In the genomic region with DNA sequence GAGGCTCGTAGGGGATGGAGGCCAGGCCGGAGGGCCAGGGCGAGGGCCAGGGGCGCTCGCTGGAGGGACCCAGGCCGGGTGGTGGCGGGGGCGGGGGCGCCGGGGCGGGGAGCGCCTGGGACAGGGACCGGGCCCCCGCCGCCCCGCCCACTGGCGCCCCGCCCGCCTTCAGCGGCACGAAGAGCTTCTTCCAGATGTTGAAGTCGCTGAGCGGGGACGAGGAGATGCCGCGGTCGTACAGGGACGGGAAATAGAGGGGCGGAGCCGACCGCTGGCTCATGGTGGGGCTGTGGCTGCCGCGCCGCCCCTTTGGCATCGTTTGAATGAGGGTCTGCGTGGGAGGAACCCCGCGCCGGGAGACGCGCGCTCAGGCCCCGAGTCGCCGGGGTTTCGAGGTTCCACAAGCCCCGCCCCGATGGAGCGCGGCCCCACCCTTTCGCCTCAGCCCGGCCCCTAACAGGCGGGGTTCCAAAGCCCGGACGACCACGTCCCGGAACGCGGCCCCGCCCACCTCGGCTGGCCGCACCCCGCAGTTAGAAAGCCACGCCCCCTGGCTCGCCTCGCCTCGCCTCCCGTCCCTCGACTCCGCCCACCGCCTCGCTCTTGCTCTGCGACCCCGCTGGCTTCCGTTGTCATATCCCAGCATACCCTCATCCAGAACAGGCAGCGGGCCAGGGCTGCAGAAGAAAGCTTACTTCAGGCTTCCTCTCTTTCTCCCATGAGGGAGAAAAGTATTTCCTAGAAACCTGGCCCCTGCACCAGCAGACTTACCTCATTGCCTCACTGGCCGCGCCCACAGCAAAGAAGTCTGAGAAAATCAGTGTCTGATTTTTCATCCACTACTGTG, we compare ENCODE assay signal across 8 cellular contexts. TPM values are rescaled to one million over a fixed set of nuclear protein-coding genes. Genes with fewer than 3 reads are reported as not detected.
DNase-seq lines count a peak whose midpoint lies in the region; ATAC-seq, FAIRE-seq and TF ChIP-seq lines count a peak whose summit lies in the region.

A gene with protein sequence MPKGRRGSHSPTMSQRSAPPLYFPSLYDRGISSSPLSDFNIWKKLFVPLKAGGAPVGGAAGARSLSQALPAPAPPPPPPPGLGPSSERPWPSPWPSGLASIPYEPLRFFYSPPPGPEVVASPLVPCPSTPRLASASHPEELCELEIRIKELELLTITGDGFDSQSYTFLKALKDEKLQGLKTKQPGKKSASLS (minus strand): TSS at position 402 of the 847 bp plus-strand sequence. CDS start 86 bp downstream, at position 316.

- TF ChIP-seq CTCF in AG04450 (IDR thresholded peaks at IDR 0.05; ENCODE audit: low read depth, low read length), result no peak
- no peak for TF ChIP-seq CTCF in WTC11 (IDR thresholded peaks at IDR 0.05)
- no peak for TF ChIP-seq CTCF in bronchial epithelial cell (IDR thresholded peaks at IDR 0.05; ENCODE audit: insufficient read depth, low read length, severe bottlenecking)

- WGBS in small intestine, 3 donors, result 0 to 1% (median 0%) methylated on average over 50 to 78 of the region's 78 CpGs

- H3K27me3 Mint-ChIP-seq in WTC11 (ENCODE audit: low read depth), result peaks cover 16% of the 10 kb centered on the region

- FAIRE-seq in bronchial epithelial cell (lab: Jason Lieb, UNC), result no peak
- FAIRE-seq in small intestine (lab: Jason Lieb, UNC), result no peak

- no peaks in the 10 kb centered on the region for H3K36me3 Mint-ChIP-seq in WTC11

- CTCF ChIA-PET in AG04450 (lab: Charles Lee), result interaction anchor here (0.6 to 4.0 kb wide), 6 partner anchors 12 to 534 kb away, joined by 3 to 22 read pairs (median 4); no protein-coding TSS in a partner anchor
- CTCF ChIA-PET in WTC11 (lab: Charles Lee), result interaction anchor here (0.6 to 1.9 kb wide), 12 partner anchors 9 to 296 kb away, joined by 3 to 6 read pairs (median 3); a partner anchor contains a TSS

- DNase-seq in AG04450 (ENCODE audit: low read depth, low spot score) (peak; percentile 87), NCI-H2196 treated with DMSO at 0.1 percent for 48 hours (lab: John Stamatoyannopoulos, UW; ENCODE audit: unreplicated experiment) (peak; percentile 91), WTC11 (ENCODE audit: low spot score) (peak; percentile 98), bronchial epithelial cell (ENCODE audit: low read depth) (peak; percentile 80), iPS-NIHi7 (ENCODE audit: extremely low spot score) (peak; percentile 98), small intestine (peak; percentile 95)

- H3K4me3 ChIP-seq in AG04450 (ENCODE audit: low read depth, low read length) (peak within 1 kb of the TSS; percentile 66), bronchial epithelial cell (ENCODE audit: low read depth, low read length) (peak within 1 kb of the TSS; percentile 47), small intestine (ENCODE audit: low read depth in 1 of 2, low read length in 2 of 2) (peak within 1 kb of the TSS; percentile 19 to 68)

- H3K27ac Mint-ChIP-seq in WTC11, result peak within 1 kb of the TSS; percentile 73

- H3K4me1 ChIP-seq in small intestine (ENCODE audit: control insufficient read depth in 2 of 2, insufficient read depth in 1 of 2, low read depth in 1 of 2, low read length in 1 of 2), result peaks cover 3 to 17% of the 10 kb centered on the region in 2 donors

- H3K36me3 ChIP-seq in bronchial epithelial cell (ENCODE audit: control insufficient read depth, insufficient read depth, low read length), result no peaks in the 10 kb centered on the region
- no peaks in the 10 kb centered on the region for H3K36me3 ChIP-seq in small intestine (ENCODE audit: control insufficient read depth in 2 of 2, insufficient read depth in 2 of 2, low read length in 2 of 2)

- H3K27ac ChIP-seq in AG04450 (ENCODE audit: low read depth, low read length), result peak within 1 kb of the TSS; percentile 82
- H3K27ac ChIP-seq in small intestine (ENCODE audit: low read depth in 1 of 2, low read length in 1 of 2), result peak within 1 kb of the TSS; percentile 62 to 67

- no peaks in the 10 kb centered on the region for H3K9me3 Mint-ChIP-seq in WTC11

- peaks cover 30% of the 10 kb centered on the region for H3K4me1 Mint-ChIP-seq in WTC11

- peak within 1 kb of the TSS; percentile 80 for H3K4me3 Mint-ChIP-seq in WTC11

- ATAC-seq in GM18907 (IDR thresholded peaks at IDR 0.05; ENCODE audit: unreplicated experiment), result peak; percentile 88
- ATAC-seq in HG03139 (IDR thresholded peaks at IDR 0.05; ENCODE audit: unreplicated experiment), result peak; percentile 88
- peak; percentile 92 for ATAC-seq in WTC11

- H3K27me3 ChIP-seq in AG04450 (ENCODE audit: control insufficient read depth, insufficient read depth, low read length) (no peaks in the 10 kb centered on the region), bronchial epithelial cell (ENCODE audit: control insufficient read depth, insufficient read depth, low read length) (no peaks in the 10 kb centered on the region), small intestine (ENCODE audit: control insufficient read depth in 2 of 2, insufficient read depth in 2 of 2, low read length in 2 of 2) (no peaks in the 10 kb centered on the region)

- POLR2A ChIA-PET in AG04450 (lab: Yijun Ruan, JAX), result interaction anchor here (0.6 to 3.0 kb wide), 12 partner anchors 8 to 405 kb away, joined by 3 to 30 read pairs (median 4); a partner anchor contains a TSS
- POLR2A ChIA-PET in WTC11 (lab: Charles Lee), result interaction anchor here (0.5 to 2.2 kb wide), 3 partner anchors 11 to 449 kb away, joined by 3 to 10 read pairs (median 4); a partner anchor contains a TSS

- H3K9me3 ChIP-seq in AG04450 (ENCODE audit: control insufficient read depth, insufficient read depth, low read length) (no peaks in the 10 kb centered on the region), small intestine (ENCODE audit: control insufficient read depth, low read depth) (no peaks in the 10 kb centered on the region)

TF ChIP-seq in WTC11, 78 proteins besides CTCF, POLR2A, EP300 and RAD21:
- TF ChIP-seq PRRX2 (CRISPR knock-in tag; IDR thresholded peaks at IDR 0.05) (no peak), FOXJ3 (CRISPR knock-in tag; IDR thresholded peaks at IDR 0.05; ENCODE audit: borderline replicate concordance) (no peak), MYBL2 (CRISPR knock-in tag; IDR thresholded peaks at IDR 0.05) (0 out of 2 replicates have a peak, but pooled peaks have one; percentile 38), SP1 (CRISPR knock-in tag; conservative IDR thresholded peaks at IDR 0.05) (peak; percentile 90)
- TF ChIP-seq, protein P1, sequence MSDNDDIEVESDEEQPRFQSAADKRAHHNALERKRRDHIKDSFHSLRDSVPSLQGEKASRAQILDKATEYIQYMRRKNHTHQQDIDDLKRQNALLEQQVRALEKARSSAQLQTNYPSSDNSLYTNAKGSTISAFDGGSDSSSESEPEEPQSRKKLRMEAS (CRISPR knock-in tag; IDR thresholded peaks at IDR 0.05), result peak; percentile 47; the same call in 1 of the 2 replicates
TF ChIP-seq in WTC11: peak in this region for 3.

RNA-seq across cellular contexts. Expression of the gene that starts here (rescaled TPM):
- not detected in 2 replicates for polyA plus RNA-seq in AG04450 (2011; rRNA removed)
- polyA minus RNA-seq in AG04450 (2011; rRNA and poly(A)+ RNA removed), result not detected in 2 replicates
- 0.22 TPM in 1 of 3 replicates, not detected in the others for total RNA-seq in WTC11 (2021)
- total RNA-seq in bronchial epithelial cell, result not detected in 2 replicates
- polyA plus RNA-seq in small intestine, result not detected

Comparison
In these comparisons a context has a peak if more than half of its experiments do, and no peak if none do; other contexts are left out.
1. Peak in every context shown above with its lines: DNase-seq, ATAC-seq, H3K4me3 ChIP-seq and H3K27ac ChIP-seq.
2. Peak in DNase-seq, H3K4me3 ChIP-seq and H3K27ac ChIP-seq in AG04450; RNA of the gene not detected or under 1 TPM.
3. Peak in DNase-seq and ATAC-seq in WTC11; RNA of the gene not detected or under 1 TPM.
4. Peak in DNase-seq and H3K4me3 ChIP-seq in bronchial epithelial cell; RNA of the gene not detected or under 1 TPM.
5. Peak in DNase-seq, H3K4me3 ChIP-seq and H3K27ac ChIP-seq in small intestine; RNA of the gene not detected or under 1 TPM.